In the genomic region with DNA sequence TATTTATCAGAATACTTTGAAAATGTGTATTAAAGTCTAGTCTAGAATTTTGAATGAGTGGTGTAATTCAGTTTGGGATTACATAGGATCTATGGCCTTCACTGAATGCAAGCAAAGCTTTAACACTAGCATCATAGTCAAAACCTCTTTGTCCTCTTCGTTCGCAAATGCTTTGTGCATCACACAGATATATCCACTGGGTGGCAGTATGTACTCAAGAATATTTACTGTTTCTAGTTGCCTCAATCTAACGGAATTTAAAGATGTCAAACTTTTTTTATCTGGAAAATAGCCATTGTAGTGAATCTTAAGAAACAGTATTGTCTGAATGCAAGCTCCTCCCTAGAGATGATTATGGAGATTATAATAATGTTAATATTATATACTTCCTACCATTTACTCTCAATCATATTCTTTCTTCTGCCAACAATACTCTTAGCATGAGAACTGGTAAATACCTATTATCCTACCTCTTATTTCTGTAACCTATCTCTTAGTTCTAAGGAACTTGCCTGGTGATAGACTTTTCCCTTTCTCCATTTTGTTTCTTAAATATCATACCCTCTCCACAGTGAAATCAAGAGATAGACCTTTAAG, we compare ENCODE assay signal across 9 cellular contexts.
DNase-seq lines count a peak whose midpoint lies in the region; ATAC-seq lines count a peak whose summit lies in the region.
"Had no signal": no experiment of that assay in that cellular context is flagged by ENCODE, and none has a peak within 500 bp of the region (broad histone marks: within the 10 kb centered on the region; RNA-seq: fewer than 3 reads in every experiment).

No MANE protein-coding gene starts in this region.

- no peak overlapping the region for H3K27ac Mint-ChIP-seq in stimulated activated effector memory CD8-positive, alpha-beta T cell treated with anti-CD3 and anti-CD28 coated beads, Interleukin-12 subunit alpha, Interleukin-12 subunit beta, amount 100 ng/mL, for 72 hours
- H3K27ac Mint-ChIP-seq: stimulated activated naive CD8-positive, alpha-beta T cell treated with anti-CD3 and anti-CD28 coated beads, Interleukin-15, Interleukin-2, amounts not matched to agents 100 ng/mL and 50 ng/mL, for 24 hours had no signal

- H3K4me1 Mint-ChIP-seq in stimulated activated effector memory CD8-positive, alpha-beta T cell treated with anti-CD3 and anti-CD28 coated beads, Interleukin-12 subunit alpha, Interleukin-12 subunit beta, amount 100 ng/mL, for 72 hours, result no peaks in the 10 kb centered on the region

- H3K36me3 Mint-ChIP-seq in stimulated activated effector memory CD8-positive, alpha-beta T cell treated with anti-CD3 and anti-CD28 coated beads, Interleukin-12 subunit alpha, Interleukin-12 subunit beta, amount 100 ng/mL, for 72 hours, result no peaks in the 10 kb centered on the region

- peak; percentile 1 to 62 for DNase-seq in NCI-H524 (lab: John Stamatoyannopoulos, UW)
- no peak for DNase-seq in NCI-H524 treated with DMSO at 0.1 percent for 48 hours (lab: John Stamatoyannopoulos, UW)
- DNase-seq in HuH-7 (ENCODE audit: low spot score), result peak; percentile 29
- peak; percentile 82 for DNase-seq in OCI-M1 (lab: John Stamatoyannopoulos, UW)
- DNase-seq in brain pericyte (ENCODE audit: low read depth, low spot score), result peak; percentile 30
- peak; percentile 47 for DNase-seq in iPS-NIHi11 (ENCODE audit: low spot score)
- DNase-seq in stimulated activated effector memory CD8-positive, alpha-beta T cell treated with anti-CD3 and anti-CD28 coated beads, Interleukin-12 subunit alpha, Interleukin-12 subunit beta, amount 100 ng/mL, for 72 hours (ENCODE audit: low spot score in 2 of 2), result no peak

- no peaks in the 10 kb centered on the region for H3K9me3 Mint-ChIP-seq in stimulated activated effector memory CD8-positive, alpha-beta T cell treated with anti-CD3 and anti-CD28 coated beads, Interleukin-12 subunit alpha, Interleukin-12 subunit beta, amount 100 ng/mL, for 72 hours
- H3K9me3 Mint-ChIP-seq: stimulated activated naive CD8-positive, alpha-beta T cell treated with anti-CD3 and anti-CD28 coated beads, Interleukin-15, Interleukin-2, amounts not matched to agents 100 ng/mL and 50 ng/mL, for 24 hours had no signal

- H3K4me3 Mint-ChIP-seq in stimulated activated effector memory CD8-positive, alpha-beta T cell treated with anti-CD3 and anti-CD28 coated beads, Interleukin-12 subunit alpha, Interleukin-12 subunit beta, amount 100 ng/mL, for 72 hours, result no peak overlapping the region
- H3K4me3 Mint-ChIP-seq: stimulated activated naive CD8-positive, alpha-beta T cell treated with anti-CD3 and anti-CD28 coated beads, Interleukin-15, Interleukin-2, amounts not matched to agents 100 ng/mL and 50 ng/mL, for 24 hours had no signal

- peak; percentile 52 for ATAC-seq in stimulated activated effector memory CD8-positive, alpha-beta T cell treated with anti-CD3 and anti-CD28 coated beads, Interleukin-12 subunit alpha, Interleukin-12 subunit beta, amount 100 ng/mL, for 72 hours
- ATAC-seq in GM21381 (IDR thresholded peaks at IDR 0.05; ENCODE audit: unreplicated experiment), result no peak

Comparison
In these comparisons a context has a peak if more than half of its experiments do, and no peak if none do; other contexts are left out.
1. DNase-seq: peak in NCI-H524 (2 of 2), HuH-7 (single experiment), OCI-M1 (single experiment), brain pericyte (single experiment) and iPS-NIHi11 (single experiment); none in NCI-H524 treated with DMSO at 0.1 percent for 48 hours (single experiment) and stimulated activated effector memory CD8-positive, alpha-beta T cell treated with anti-CD3 and anti-CD28 coated beads, Interleukin-12 subunit alpha, Interleukin-12 subunit beta, amount 100 ng/mL, for 72 hours (0 of 2).